Comparison of ENCODE assay signal across 9 cellular contexts in the genomic region with DNA sequence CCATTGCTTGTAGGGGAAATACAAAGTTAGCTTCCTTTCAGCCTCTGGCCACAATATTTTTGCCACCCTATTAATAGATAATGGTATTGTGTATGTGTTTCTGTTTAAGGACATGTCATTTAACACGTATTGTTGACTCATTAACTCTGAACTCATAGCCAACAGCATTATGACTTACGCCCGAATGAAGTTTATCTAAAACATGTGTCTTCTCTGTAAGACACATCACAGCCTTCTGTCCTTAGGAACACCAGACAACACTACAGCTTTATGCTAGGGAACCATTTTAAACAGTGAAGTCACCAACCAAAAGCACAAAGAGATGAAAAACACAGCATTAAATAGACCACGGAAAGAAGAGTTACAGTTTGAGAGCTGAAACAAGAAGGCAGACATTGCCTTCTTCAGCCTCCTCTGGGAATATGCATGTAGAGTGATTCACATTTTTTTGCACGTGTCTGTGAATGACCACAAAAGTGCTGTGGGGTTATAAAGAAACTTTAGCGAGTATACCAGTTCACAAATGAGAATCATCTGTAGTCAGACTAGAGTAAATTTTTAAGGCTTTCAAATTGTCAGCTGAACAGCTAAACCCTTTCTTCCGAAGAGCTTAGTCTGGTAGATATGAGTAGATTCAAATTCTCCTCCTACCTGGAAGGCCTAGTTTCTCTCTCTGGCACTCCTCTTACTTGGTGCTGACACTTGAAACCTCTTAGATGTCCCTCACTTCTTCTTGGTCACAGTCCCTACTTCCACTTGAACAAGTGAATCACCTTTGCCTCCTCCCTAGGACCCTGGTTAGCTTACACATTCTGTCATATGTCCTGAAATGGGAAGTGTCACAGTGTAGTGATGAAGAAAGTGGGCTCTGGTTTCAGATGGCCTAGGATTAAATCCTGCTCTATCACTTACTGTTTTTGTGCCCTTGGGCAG. TPM values are rescaled to one million over a fixed set of nuclear protein-coding genes. Genes with fewer than 3 reads are reported as not detected.
DNase-seq lines count a peak whose midpoint lies in the region; ATAC-seq, FAIRE-seq and TF ChIP-seq lines count a peak whose summit lies in the region.
"Had no signal": no experiment of that assay in that cellular context is flagged by ENCODE, and none has a peak within 500 bp of the region (broad histone marks: within the 10 kb centered on the region; RNA-seq: fewer than 3 reads in every experiment).

No MANE protein-coding gene starts in this region.

- H3K4me3 ChIP-seq in BLaER1 (no peak overlapping the region), bronchial epithelial cell (ENCODE audit: low read depth, low read length) (no peak overlapping the region), sigmoid colon (no peak overlapping the region)

- no peaks in the 10 kb centered on the region for H3K36me3 ChIP-seq in BLaER1
- H3K36me3 ChIP-seq in bronchial epithelial cell (ENCODE audit: control insufficient read depth, insufficient read depth, low read length), result no peaks in the 10 kb centered on the region
- H3K36me3 ChIP-seq in sigmoid colon, result no peaks in the 10 kb centered on the region

- H3K9me3 Mint-ChIP-seq in glutamatergic neuron (ENCODE audit: unreplicated experiment), result peaks cover 4% of the 10 kb centered on the region
- H3K9me3 Mint-ChIP-seq: dendritic cell treated with granulocyte-macrophage colony-stimulating factor and Interleukin-4, amounts not matched to agents 40 ng/mL and 50 ng/mL, for 4 days had no signal

- no peaks in the 10 kb centered on the region for H3K36me3 Mint-ChIP-seq in glutamatergic neuron (ENCODE audit: unreplicated experiment)

- FAIRE-seq in bronchial epithelial cell (lab: Jason Lieb, UNC), result no peak

- H3K4me3 Mint-ChIP-seq in glutamatergic neuron (ENCODE audit: unreplicated experiment), result no peak overlapping the region
- H3K4me3 Mint-ChIP-seq: dendritic cell treated with granulocyte-macrophage colony-stimulating factor and Interleukin-4, amounts not matched to agents 40 ng/mL and 50 ng/mL, for 4 days had no signal

- H3K9ac ChIP-seq in BLaER1, result no peak overlapping the region

- H4K20me1 ChIP-seq in BLaER1, result no peaks in the 10 kb centered on the region

- no peaks in the 10 kb centered on the region for H3K27me3 ChIP-seq in BLaER1
- no peaks in the 10 kb centered on the region for H3K27me3 ChIP-seq in bronchial epithelial cell (ENCODE audit: control insufficient read depth, insufficient read depth, low read length)
- H3K27me3 ChIP-seq in sigmoid colon, result no peaks in the 10 kb centered on the region

- DNase-seq in bronchial epithelial cell (ENCODE audit: low read depth) (peak; percentile 78), SIG-M5 (lab: John Stamatoyannopoulos, UW) (no peak), glutamatergic neuron (no peak), GM19238 (ENCODE audit: insufficient read length, low spot score) (no peak), sigmoid colon (no peak)

- H3K4me2 ChIP-seq in BLaER1, result peak overlapping the region; percentile 54

- H3K4me1 Mint-ChIP-seq in glutamatergic neuron (ENCODE audit: low read depth, unreplicated experiment), result no peaks in the 10 kb centered on the region

- peak overlapping the region; percentile 42; the same call in 1 of the 2 replicates for H3K27ac ChIP-seq in BLaER1
- no peak overlapping the region for H3K27ac ChIP-seq in sigmoid colon

- H3K4me1 ChIP-seq in BLaER1, result peaks cover 31% of the 10 kb centered on the region
- no peaks in the 10 kb centered on the region for H3K4me1 ChIP-seq in sigmoid colon

- TF ChIP-seq CTCF in bronchial epithelial cell (IDR thresholded peaks at IDR 0.05; ENCODE audit: insufficient read depth, low read length, severe bottlenecking) (no peak), glutamatergic neuron (IDR thresholded peaks at IDR 0.05; ENCODE audit: partially characterized antibody, unreplicated experiment) (no peak), sigmoid colon (IDR thresholded peaks at IDR 0.05) (no peak)

- no peak for TF ChIP-seq EP300 in sigmoid colon (IDR thresholded peaks at IDR 0.05)

- no peak overlapping the region for H3K27ac Mint-ChIP-seq in glutamatergic neuron (ENCODE audit: unreplicated experiment)
- H3K27ac Mint-ChIP-seq: dendritic cell treated with granulocyte-macrophage colony-stimulating factor and Interleukin-4, amounts not matched to agents 40 ng/mL and 50 ng/mL, for 4 days had no signal

- 62 to 78% methylated on average over 7 of the region's 7 CpGs for WGBS in sigmoid colon, 2 donors

- H3K9me3 ChIP-seq in BLaER1 (no peaks in the 10 kb centered on the region), sigmoid colon (no peaks in the 10 kb centered on the region)

- H3K27me3 Mint-ChIP-seq in glutamatergic neuron (ENCODE audit: unreplicated experiment), result no peaks in the 10 kb centered on the region

- no peak for TF ChIP-seq POLR2A in sigmoid colon (IDR thresholded peaks at IDR 0.05)

- ATAC-seq in GM19372 (IDR thresholded peaks at IDR 0.05; ENCODE audit: low read depth, unreplicated experiment) (peak; percentile 60), HG03196 (IDR thresholded peaks at IDR 0.05; ENCODE audit: unreplicated experiment) (peak; percentile 70)

- intact Hi-C loops in sigmoid colon (cut with DNase I), result no loop called here

RNA-seq across cellular contexts. Expression of a gene that starts 32.2 kb away (rescaled TPM):
- 15.9 and 20.0 TPM in 2 replicates for total RNA-seq in bronchial epithelial cell
- total RNA-seq in glutamatergic neuron (ENCODE audit: unreplicated experiment), result 0.44 TPM
- total RNA-seq in sigmoid colon, result 1 to 10 TPM; 1.5 to 4.4 (median 1.9) TPM
- 10 to 100 TPM in 2 of 3 donors, 1 to 10 TPM in 1; 7.2 to 12.2 (median 12.0) TPM for polyA plus RNA-seq in sigmoid colon
